In the genomic region with DNA sequence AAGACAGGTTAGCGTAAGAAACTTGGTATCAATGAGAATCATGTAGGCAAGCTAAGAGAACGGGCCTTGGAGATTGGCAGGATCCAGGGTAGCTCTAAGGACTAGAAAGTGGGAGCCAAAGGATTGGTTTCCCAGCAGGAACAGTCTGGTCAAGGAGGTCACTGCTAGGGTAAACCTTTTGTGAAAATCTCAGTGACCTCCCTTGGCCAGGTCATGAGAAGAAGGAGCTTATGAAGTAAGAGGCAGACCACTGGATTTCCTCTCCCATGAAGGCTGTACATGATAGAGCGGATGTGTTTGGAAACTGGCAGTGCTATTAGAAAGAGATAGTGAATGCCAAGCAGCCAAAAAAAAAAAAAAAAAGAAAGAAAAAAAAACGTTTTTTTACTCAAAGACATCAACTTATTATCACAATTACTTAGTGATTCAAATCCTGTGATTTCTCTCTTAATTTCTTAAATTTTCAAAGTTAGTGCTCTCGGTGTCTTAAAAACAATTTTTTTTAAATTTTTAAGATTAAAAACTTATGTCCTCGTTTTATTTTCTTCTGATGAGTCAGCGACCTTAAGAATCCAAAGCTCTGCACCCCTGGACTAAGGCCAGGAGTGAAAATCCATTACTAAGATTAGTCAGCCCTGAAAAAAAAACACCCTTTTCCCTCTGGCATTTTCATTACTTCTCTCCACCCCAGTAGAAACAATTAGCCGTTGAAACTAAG, we compare ENCODE assay signal across 11 cellular contexts.
DNase-seq lines count a peak whose midpoint lies in the region; ATAC-seq, FAIRE-seq and TF ChIP-seq lines count a peak whose summit lies in the region.
"Had no signal": no experiment of that assay in that cellular context is flagged by ENCODE, and none has a peak within 500 bp of the region (broad histone marks: within the 10 kb centered on the region; RNA-seq: fewer than 3 reads in every experiment).

No MANE protein-coding gene starts in this region.

- H2AFZ ChIP-seq in HepG2 (ENCODE audit: low read length) = no peak overlapping the region

- no peaks in the 10 kb centered on the region for H3K4me1 Mint-ChIP-seq in activated CD4-positive, alpha-beta T cell treated with anti-CD3 and anti-CD28 coated beads, Interleukin-2, amount 10 ng/mL, durations not matched to agents 24 days and 14 days
- H3K4me1 Mint-ChIP-seq: activated CD8-positive, alpha-beta memory T cell treated with anti-CD3 and anti-CD28 coated beads, Interleukin-2, amount 10 ng/mL, durations not matched to agents 7 days and 5 days had no signal

- H3K27ac ChIP-seq in liver (ENCODE audit: low read depth in 1 of 2, low read length in 2 of 2) (peak overlapping the region; percentile 37 to 79), HepG2 (ENCODE audit: extremely low read length, insufficient read depth, low read length) (no peak overlapping the region)
- H3K27ac ChIP-seq: BLaER1 had no signal

- H3K27me3 ChIP-seq in liver (ENCODE audit: control insufficient read depth in 4 of 4, insufficient read depth in 4 of 4, low read length in 3 of 4) (no peaks in the 10 kb centered on the region), HepG2 (ENCODE audit: control insufficient read depth in 1 of 2, insufficient read depth in 2 of 2, low read length in 2 of 2) (0 out of 5 replicates have a peak, but pooled peaks cover 0 to 4% of the 10 kb centered on the region in 2 experiments)
- H3K27me3 ChIP-seq: BLaER1 had no signal

- peaks cover 9% of the 10 kb centered on the region for H3K9me3 Mint-ChIP-seq in activated CD4-positive, alpha-beta T cell treated with anti-CD3 and anti-CD28 coated beads, Interleukin-2, amount 10 ng/mL, durations not matched to agents 24 days and 14 days

- H3K9me3 ChIP-seq in liver (ENCODE audit: control insufficient read depth in 4 of 4, low read length in 3 of 4) = no peaks in the 10 kb centered on the region
- H3K9me3 ChIP-seq in HepG2 (ENCODE audit: low read length) = no peaks in the 10 kb centered on the region
- H3K9me3 ChIP-seq in mucosa of descending colon = no peaks in the 10 kb centered on the region
- H3K9me3 ChIP-seq: BLaER1 had no signal

- DNase-seq in HepG2 (ENCODE audit: low spot score) (no peak), mucosa of descending colon (no peak), cortex of kidney (lab: John Stamatoyannopoulos, UW) (no peak)
- no peak for DNase-seq in activated CD4-positive, alpha-beta T cell treated with anti-CD3 and anti-CD28 coated beads, Interleukin-2, amount 10 ng/mL, durations not matched to agents 24 days and 14 days
- DNase-seq: activated CD8-positive, alpha-beta memory T cell treated with anti-CD3 and anti-CD28 coated beads, Interleukin-2, amount 10 ng/mL, durations not matched to agents 7 days and 5 days; substantia nigra had no signal

- in situ Hi-C loops in HepG2 (cut with HindIII; ENCODE audit: extremely low pct_ligation_motif_present, low pct_unique_long_range_greater_than_20kb) = no loop called here

- FAIRE-seq in HepG2 (lab: Jason Lieb, UNC) (no peak), endometrium (lab: Jason Lieb, UNC) (peak; percentile 99)

- no peak overlapping the region for H3K9ac ChIP-seq in liver (ENCODE audit: low read depth in 1 of 2, low read length in 2 of 2)
- H3K9ac ChIP-seq in HepG2 (ENCODE audit: insufficient read depth, low read depth, low read length) = no peak overlapping the region
- H3K9ac ChIP-seq: BLaER1 had no signal

- H3K4me3 Mint-ChIP-seq in activated CD4-positive, alpha-beta T cell treated with anti-CD3 and anti-CD28 coated beads, Interleukin-2, amount 10 ng/mL, durations not matched to agents 24 days and 14 days = no peak overlapping the region
- H3K4me3 Mint-ChIP-seq: activated CD8-positive, alpha-beta memory T cell treated with anti-CD3 and anti-CD28 coated beads, Interleukin-2, amount 10 ng/mL, durations not matched to agents 7 days and 5 days had no signal

- WGBS in liver = 71% methylated on average over 8 of the region's 8 CpGs
- WGBS in HepG2 (ENCODE audit: low lambda C conversion rate) = 27% methylated on average over 8 of the region's 8 CpGs

- no peaks in the 10 kb centered on the region for H3K79me2 ChIP-seq in HepG2 (ENCODE audit: insufficient read depth, low read length)

- CTCF ChIA-PET in HepG2 (lab: Yijun Ruan, JAX; ENCODE audit: low intra/inter-chr PET ratio, low total read pairs) = no interaction called here

- TF ChIP-seq EP300 in HepG2 (IDR thresholded peaks at IDR 0.05; ENCODE audit: low read depth in 2 of 2, low read length in 2 of 2) = no peak
- no peak for TF ChIP-seq EP300 in HepG2 (CRISPR knock-in tag; IDR thresholded peaks at IDR 0.05; ENCODE audit: borderline replicate concordance)

- no peak for ATAC-seq in HepG2
- ATAC-seq in mucosa of descending colon = peak; percentile 23
- no peak for ATAC-seq in GM21576 (IDR thresholded peaks at IDR 0.05; ENCODE audit: unreplicated experiment)
- ATAC-seq in GM19452 (IDR thresholded peaks at IDR 0.05; ENCODE audit: unreplicated experiment) = no peak
- ATAC-seq: activated CD8-positive, alpha-beta memory T cell treated with anti-CD3 and anti-CD28 coated beads, Interleukin-2, amount 10 ng/mL, durations not matched to agents 7 days and 5 days had no signal

- H3K4me2 ChIP-seq in HepG2 (ENCODE audit: low read depth, low read length) = no peak overlapping the region
- H3K4me2 ChIP-seq: BLaER1 had no signal

- H3K36me3 ChIP-seq in liver (ENCODE audit: control insufficient read depth in 4 of 4, insufficient read depth in 3 of 4, low read depth in 1 of 4, low read length in 3 of 4) (no peaks in the 10 kb centered on the region), HepG2 (replicated peaks in 1 of 2; ENCODE audit: control insufficient read depth in 1 of 2, insufficient read depth in 2 of 2, low read length in 2 of 2) (no peaks in the 10 kb centered on the region), mucosa of descending colon (ENCODE audit: low read depth) (no peaks in the 10 kb centered on the region)
- H3K36me3 ChIP-seq: BLaER1 had no signal

- intact Hi-C loops in HepG2 (cut with micrococcal nuclease; ENCODE audit: unreplicated experiment) = no loop called here
- intact Hi-C loops in mucosa of descending colon (cut with DNase I, micrococcal nuclease) = no loop called here
- intact Hi-C loops in activated CD4-positive, alpha-beta T cell treated with anti-CD3 and anti-CD28 coated beads, Interleukin-2, amount 10 ng/mL, durations not matched to agents 24 days and 14 days (cut with micrococcal nuclease) = no loop called here

- POLR2A ChIA-PET in HepG2 (lab: Yijun Ruan, JAX) = no interaction called here

- TF ChIP-seq RAD21 in liver (IDR thresholded peaks at IDR 0.05) = peak in 1 of 2 donors; percentile 17
- no peak for TF ChIP-seq RAD21 in HepG2 (CRISPR knock-in tag; IDR thresholded peaks at IDR 0.05)

- no peak for TF ChIP-seq POLR2A in HepG2 (IDR thresholded peaks at IDR 0.05; ENCODE audit: insufficient read depth in 1 of 2, low read depth in 2 of 2, low read length in 2 of 2)

- H3K4me3 ChIP-seq in liver (ENCODE audit: low read depth in 1 of 3, low read length in 3 of 3) (no peak overlapping the region), HepG2 (replicated peaks in 1 of 3; ENCODE audit: insufficient read depth in 1 of 3, low read depth in 2 of 3, low read length in 3 of 3) (no peak overlapping the region), mucosa of descending colon (no peak overlapping the region)
- H3K4me3 ChIP-seq: BLaER1 had no signal

- no peak overlapping the region for H3K27ac Mint-ChIP-seq in activated CD4-positive, alpha-beta T cell treated with anti-CD3 and anti-CD28 coated beads, Interleukin-2, amount 10 ng/mL, durations not matched to agents 24 days and 14 days
- H3K27ac Mint-ChIP-seq: activated CD8-positive, alpha-beta memory T cell treated with anti-CD3 and anti-CD28 coated beads, Interleukin-2, amount 10 ng/mL, durations not matched to agents 7 days and 5 days had no signal

- peaks cover 17% of the 10 kb centered on the region for H3K27me3 Mint-ChIP-seq in activated CD4-positive, alpha-beta T cell treated with anti-CD3 and anti-CD28 coated beads, Interleukin-2, amount 10 ng/mL, durations not matched to agents 24 days and 14 days

- TF ChIP-seq CTCF in liver (IDR thresholded peaks at IDR 0.05; ENCODE audit: low read depth, low read length, missing input control) (no peak), HepG2 (CRISPR knock-in tag; IDR thresholded peaks at IDR 0.05) (no peak), mucosa of descending colon (IDR thresholded peaks at IDR 0.05) (no peak)

- no peaks in the 10 kb centered on the region for H3K36me3 Mint-ChIP-seq in activated CD4-positive, alpha-beta T cell treated with anti-CD3 and anti-CD28 coated beads, Interleukin-2, amount 10 ng/mL, durations not matched to agents 24 days and 14 days (ENCODE audit: low read depth)

- no peaks in the 10 kb centered on the region for H4K20me1 ChIP-seq in HepG2 (ENCODE audit: insufficient read depth, low read length)
- H4K20me1 ChIP-seq: BLaER1 had no signal

- no peaks in the 10 kb centered on the region for H3K4me1 ChIP-seq in liver (ENCODE audit: control insufficient read depth in 4 of 4, insufficient read depth in 4 of 4, low read length in 3 of 4)
- H3K4me1 ChIP-seq in HepG2 (ENCODE audit: insufficient read depth, low read length) = no peaks in the 10 kb centered on the region
- H3K4me1 ChIP-seq in mucosa of descending colon (ENCODE audit: low read depth) = no peaks in the 10 kb centered on the region
- H3K4me1 ChIP-seq: BLaER1 had no signal

- no TSS peak for BruUV-seq in HepG2 (replicated peaks; lab: Mats Ljungman, UMichigan)

TF ChIP-seq in liver, 16 proteins besides CTCF, POLR2A, EP300 and RAD21 (continues in another document):
- TF ChIP-seq EGR1 (IDR thresholded peaks at IDR 0.05; ENCODE audit: low read depth in 2 of 2) (no peak), RXRA (IDR thresholded peaks at IDR 0.05) (peak in 1 of 2 donors; percentile 68), YY1 (IDR thresholded peaks at IDR 0.05) (no peak)
- TF ChIP-seq, protein P1, sequence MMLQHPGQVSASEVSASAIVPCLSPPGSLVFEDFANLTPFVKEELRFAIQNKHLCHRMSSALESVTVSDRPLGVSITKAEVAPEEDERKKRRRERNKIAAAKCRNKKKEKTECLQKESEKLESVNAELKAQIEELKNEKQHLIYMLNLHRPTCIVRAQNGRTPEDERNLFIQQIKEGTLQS (IDR thresholded peaks at IDR 0.05) = no peak
